Comparison of ENCODE assay signal across 8 cellular contexts in genomic region chr21:29372063-29372802, GRCh38.
DNase-seq lines count a peak whose midpoint lies in the region; ATAC-seq and TF ChIP-seq lines count a peak whose summit lies in the region.

No MANE protein-coding gene starts in this region.

- peaks cover 0 to 4% of the 10 kb centered on the region in 2 donors for H3K4me1 ChIP-seq in lung (ENCODE audit: control insufficient read depth in 2 of 2, insufficient read depth in 2 of 2, low read length in 2 of 2)

- 46 to 60% methylated on average over 11 of the region's 11 CpGs for WGBS in lung, 2 donors

- POLR2A ChIA-PET in activated B cell treated with CpG ODN at 0.5 μM for 24 hours (lab: Charles Lee): interaction anchor here (1.0 to 1.4 kb wide), 5 partner anchors 72 to 300 kb away, joined by 3 to 10 read pairs (median 4); partner anchors contain the start of gene BACH1

- H3K27me3 ChIP-seq in dorsolateral prefrontal cortex: no peaks in the 10 kb centered on the region
- no peaks in the 10 kb centered on the region for H3K27me3 ChIP-seq in lung (ENCODE audit: control insufficient read depth, insufficient read depth)

- H3K9me3 Mint-ChIP-seq in activated B cell treated with CpG ODN at 0.5 μM for 24 hours: no peaks in the 10 kb centered on the region

- no peaks in the 10 kb centered on the region for H3K9me3 ChIP-seq in lung (ENCODE audit: control insufficient read depth in 2 of 2, insufficient read depth in 1 of 2, low read length in 1 of 2)

- TF ChIP-seq CTCF in activated B cell treated with CpG ODN at 0.5 μM for 24 hours (IDR thresholded peaks at IDR 0.05) (peak; percentile 66), dorsolateral prefrontal cortex (IDR thresholded peaks at IDR 0.05 in 54 of 56, conservative IDR thresholded peaks at IDR 0.05 in 2 of 56; ENCODE audit: low read depth in 1 of 56, partially characterized antibody in 56 of 56) (peak; percentile 62 to 92 (median 84)), lung (IDR thresholded peaks at IDR 0.05; ENCODE audit: control extremely low read depth, extremely low read depth) (peak; percentile 74)

- intact Hi-C loops in activated B cell treated with CpG ODN at 0.5 μM for 24 hours (cut with micrococcal nuclease) (loop anchor here (1.0 to 5.0 kb wide), 8 partner anchors 23 to 477 kb away; no protein-coding TSS in a partner anchor), dorsolateral prefrontal cortex (cut with DNase I) (loop anchor here (5.0 to 10.0 kb wide), 5 partner anchors 133 to 473 kb away; no protein-coding TSS in a partner anchor)

- DNase-seq in COLO829 (ENCODE audit: low spot score): peak; percentile 76
- peak; percentile 14 for DNase-seq in GM19240 (ENCODE audit: insufficient read length, low spot score)
- DNase-seq in NCI-H345 (lab: John Stamatoyannopoulos, UW): peak; percentile 80
- DNase-seq in activated B cell treated with CpG ODN at 0.5 μM for 24 hours: no peak
- DNase-seq in dorsolateral prefrontal cortex: peak in 4 of 10 donors; percentile 4 to 61 (median 48)
- DNase-seq in lung (ENCODE audit: low spot score): peak; percentile 65
- DNase-seq in stimulated activated naive CD8-positive, alpha-beta T cell treated with anti-CD3 and anti-CD28 coated beads, Interleukin-15, Interleukin-2, amounts not matched to agents 100 U/mL and 50 U/mL, for 24 hours: peak; percentile 47

- H3K27ac ChIP-seq in dorsolateral prefrontal cortex: no peak overlapping the region
- no peak overlapping the region for H3K27ac ChIP-seq in lung (ENCODE audit: low read depth in 1 of 2, low read length in 1 of 2)

- peak overlapping the region; percentile 46 for H3K27ac Mint-ChIP-seq in activated B cell treated with CpG ODN at 0.5 μM for 24 hours

- H3K36me3 ChIP-seq in lung (ENCODE audit: control insufficient read depth in 2 of 2, insufficient read depth in 2 of 2, low read length in 2 of 2): peaks cover 3% of the 10 kb centered on the region in 2 donors

- ATAC-seq in HG03354 (IDR thresholded peaks at IDR 0.05; ENCODE audit: poor library complexity, severe bottlenecking, unreplicated experiment): peak; percentile 89
- ATAC-seq in activated B cell treated with CpG ODN at 0.5 μM for 24 hours (ENCODE audit: low read depth): peak; percentile 83
- ATAC-seq in lung (ENCODE audit: insufficient read depth, low FRiP score): peak; percentile 91
- peak; percentile 66 for ATAC-seq in stimulated activated naive CD8-positive, alpha-beta T cell treated with anti-CD3 and anti-CD28 coated beads, Interleukin-15, Interleukin-2, amounts not matched to agents 100 U/mL and 50 U/mL, for 24 hours

- peaks cover 49% of the 10 kb centered on the region for H3K36me3 Mint-ChIP-seq in activated B cell treated with CpG ODN at 0.5 μM for 24 hours (ENCODE audit: low read depth)

- no peaks in the 10 kb centered on the region for H3K27me3 Mint-ChIP-seq in activated B cell treated with CpG ODN at 0.5 μM for 24 hours

- H3K4me1 Mint-ChIP-seq in activated B cell treated with CpG ODN at 0.5 μM for 24 hours: peaks cover 13% of the 10 kb centered on the region

- no peak overlapping the region for H3K4me3 Mint-ChIP-seq in activated B cell treated with CpG ODN at 0.5 μM for 24 hours

- CTCF ChIA-PET in activated B cell treated with CpG ODN at 0.5 μM for 24 hours (lab: Charles Lee): interaction anchor here (0.7 to 5.8 kb wide), 24 partner anchors 12 to 477 kb away, joined by 3 to 91 read pairs (median 4); partner anchors contain the start of gene BACH1

- H3K4me3 ChIP-seq in dorsolateral prefrontal cortex: no peak overlapping the region
- no peak overlapping the region for H3K4me3 ChIP-seq in lung
